ENCODE assay signal across 17 cellular contexts in the genomic region with DNA sequence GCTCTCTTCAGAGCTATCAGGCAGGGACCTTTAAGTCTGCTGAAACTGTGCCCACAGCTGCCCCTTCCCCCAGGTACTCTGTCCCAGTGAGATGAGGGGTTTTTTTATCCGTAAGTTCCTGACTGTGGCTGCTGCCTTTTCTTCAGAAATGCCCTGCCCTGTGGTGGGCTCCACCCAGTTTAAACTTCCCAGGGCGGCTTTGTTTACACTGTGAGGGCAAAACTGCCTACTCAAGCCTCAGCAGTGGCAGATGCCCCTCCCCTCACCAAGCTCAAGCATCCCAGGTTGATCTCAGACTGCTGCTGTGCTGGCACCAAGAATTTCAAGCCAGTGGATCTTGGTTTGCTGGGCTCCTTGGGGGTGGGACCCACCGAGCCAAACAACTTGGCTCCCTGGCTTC.
"Had no signal": no experiment of that assay in that cellular context is flagged by ENCODE, and none has a peak within 500 bp of the region (broad histone marks: within the 10 kb centered on the region; RNA-seq: fewer than 3 reads in every experiment).

No MANE protein-coding gene starts in this region.

- H3K36me3 Mint-ChIP-seq: WTC11 had no signal

- DNase-seq: activated CD4-positive, alpha-beta T cell treated with anti-CD3 and anti-CD28 coated beads, Interleukin-2, amount 50 U/mL, for 48 hours; activated naive CD4-positive, alpha-beta T cell treated with anti-CD3 and anti-CD28 coated beads for 36 hours; activated T-cell treated with anti-CD3 and anti-CD28 coated beads, Interleukin-2, amount 50 U/mL, for 48 hours; effector memory CD4-positive, alpha-beta T cell; gastrocnemius medialis; heart right ventricle; islet precursor cell; left ventricle myocardium superior; mesendoderm; pancreas; stimulated activated CD4-positive, alpha-beta T cell treated with anti-CD3 and anti-CD28 coated beads, Interleukin-4, amount 100 ng/mL, for 24 hours; stimulated activated naive CD8-positive, alpha-beta T cell treated with anti-CD3 and anti-CD28 coated beads, Interleukin-15, amount 100 ng/mL, for 72 hours; T1000 had no signal

- H3K4me3 ChIP-seq: cardiac muscle cell, gastrocnemius medialis, heart right ventricle, pancreas, thoracic aorta had no signal

- H3K9me3 Mint-ChIP-seq: activated naive CD4-positive, alpha-beta T cell treated with anti-CD3 and anti-CD28 coated beads for 36 hours; stimulated activated naive CD8-positive, alpha-beta T cell treated with anti-CD3 and anti-CD28 coated beads, Interleukin-15, amount 100 ng/mL, for 72 hours; WTC11 had no signal

- ATAC-seq: gastrocnemius medialis; heart right ventricle; left ventricle myocardium superior; pancreas; stimulated activated naive CD8-positive, alpha-beta T cell treated with anti-CD3 and anti-CD28 coated beads, Interleukin-15, amount 100 ng/mL, for 72 hours; WTC11 had no signal

- H3K36me3 ChIP-seq: cardiac muscle cell, gastrocnemius medialis, heart right ventricle, pancreas, thoracic aorta had no signal

- H3K27me3 Mint-ChIP-seq: stimulated activated naive CD8-positive, alpha-beta T cell treated with anti-CD3 and anti-CD28 coated beads, Interleukin-15, amount 100 ng/mL, for 72 hours had no signal

- H3K4me1 Mint-ChIP-seq: WTC11 had no signal

- H3K27ac Mint-ChIP-seq: activated naive CD4-positive, alpha-beta T cell treated with anti-CD3 and anti-CD28 coated beads for 36 hours; WTC11 had no signal

- H3K4me3 Mint-ChIP-seq: activated naive CD4-positive, alpha-beta T cell treated with anti-CD3 and anti-CD28 coated beads for 36 hours; stimulated activated naive CD8-positive, alpha-beta T cell treated with anti-CD3 and anti-CD28 coated beads, Interleukin-15, amount 100 ng/mL, for 72 hours; WTC11 had no signal

- H3K4me1 ChIP-seq: gastrocnemius medialis, heart right ventricle, pancreas had no signal

- H3K9me3 ChIP-seq: gastrocnemius medialis, heart right ventricle, pancreas, thoracic aorta had no signal

- H3K27me3 ChIP-seq: cardiac muscle cell, gastrocnemius medialis, heart right ventricle, pancreas had no signal

- H3K27ac ChIP-seq: cardiac muscle cell, epithelial cell of prostate, gastrocnemius medialis, heart right ventricle, pancreas, thoracic aorta had no signal
